Comparison of ENCODE assay signal across 22 cellular contexts in the genomic region with DNA sequence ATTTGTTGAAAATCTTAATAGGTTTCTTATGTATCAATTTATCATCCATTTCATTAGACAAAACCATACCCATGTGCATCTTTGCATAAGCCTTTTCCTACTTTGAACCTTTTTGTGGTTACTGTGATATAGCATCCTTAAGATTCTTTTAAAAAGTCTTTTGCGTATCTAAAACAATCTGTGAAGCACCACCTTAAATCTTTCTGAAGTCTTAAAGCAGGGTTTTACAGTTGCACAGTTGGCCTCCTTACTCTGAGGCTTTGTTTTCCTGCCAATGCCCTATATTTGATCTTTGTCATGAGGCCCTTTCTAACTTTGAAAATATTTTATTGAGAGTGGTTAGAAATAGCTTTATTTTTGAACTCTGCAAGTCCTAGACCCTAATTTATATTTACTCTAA.
"Had no signal": no experiment of that assay in that cellular context is flagged by ENCODE, and none has a peak within 500 bp of the region (broad histone marks: within the 10 kb centered on the region; RNA-seq: fewer than 3 reads in every experiment).

No MANE protein-coding gene starts in this region.

- H3K36me3 ChIP-seq: heart left ventricle, neural progenitor cell, ovary, right atrium auricular region, sigmoid colon, stomach, thoracic aorta had no signal

- DNase-seq: cortex of kidney; dorsolateral prefrontal cortex; effector CD8-positive, alpha-beta T cell; heart left ventricle; hippocampal formation; left colon; left ventricle myocardium superior; mesenchymal stem cell; natural killer cell; nucleus accumbens; ovary; sigmoid colon; stimulated activated CD4-positive, alpha-beta T cell treated with anti-CD3 and anti-CD28 coated beads, Interleukin-2, amount 100 ng/mL, for 24 hours; stomach; substantia nigra; trophoblast cell had no signal

- ATAC-seq: esophagus mucosa, heart left ventricle, left colon, left ventricle myocardium superior, natural killer cell had no signal

- H3K4me1 Mint-ChIP-seq: natural killer cell, neural progenitor cell had no signal

- H3K9me3 Mint-ChIP-seq: natural killer cell, neural progenitor cell had no signal

- H3K36me3 Mint-ChIP-seq: natural killer cell, neural progenitor cell had no signal

- H3K27me3 ChIP-seq: dorsolateral prefrontal cortex, heart left ventricle, neural progenitor cell, ovary, right atrium auricular region, sigmoid colon, stomach had no signal

- H3K4me3 ChIP-seq: dorsolateral prefrontal cortex, heart left ventricle, lung, neural progenitor cell, ovary, right atrium auricular region, sigmoid colon, skin epidermis, stomach, thoracic aorta had no signal

- H3K27ac Mint-ChIP-seq: natural killer cell, neural progenitor cell had no signal

- H3K4me1 ChIP-seq: sigmoid colon, stomach had no signal

- H3K4me3 Mint-ChIP-seq: natural killer cell, neural progenitor cell had no signal

- H3K4me2 ChIP-seq: neural progenitor cell had no signal

- H3K9ac ChIP-seq: neural progenitor cell had no signal

- H3K27ac ChIP-seq: heart left ventricle, neural progenitor cell, ovary, right atrium auricular region, sigmoid colon, skin epidermis, stomach, thoracic aorta had no signal

- H3K9me3 ChIP-seq: heart left ventricle, ovary, right atrium auricular region, sigmoid colon, stomach, thoracic aorta had no signal
